ENCODE assay signal across 18 cellular contexts in genomic region chr1:85460555-85461088, GRCh38. TPM values are rescaled to one million over a fixed set of nuclear protein-coding genes. Genes with fewer than 3 reads are reported as not detected.
A peak's percentile ranks its signal among the peaks of the same experiment; 100 is the strongest.
DNase-seq lines count a peak whose midpoint lies in the region; ATAC-seq, FAIRE-seq and TF ChIP-seq lines count a peak whose summit lies in the region.
"Had no signal": no experiment of that assay in that cellular context is flagged by ENCODE, and none has a peak within 500 bp of the region (broad histone marks: within the 10 kb centered on the region; RNA-seq: fewer than 3 reads in every experiment).

No MANE protein-coding gene starts in this region.

- peaks cover 20% of the 10 kb centered on the region for H3K4me1 ChIP-seq in mucosa of descending colon (ENCODE audit: low read depth)

- peak overlapping the region; percentile 86 for H3K27ac ChIP-seq in 22Rv1
- H3K27ac ChIP-seq in RWPE1 = no peak overlapping the region
- H3K27ac ChIP-seq: HL-60 had no signal

- peak; percentile 18 for FAIRE-seq in colon (lab: Jason Lieb, UNC)

- no peak overlapping the region for H3K4me3 ChIP-seq in mucosa of descending colon
- H3K4me3 ChIP-seq: HAP-1, Peyer's patch, smooth muscle cell had no signal

- TF ChIP-seq CTCF in 22Rv1 (IDR thresholded peaks at IDR 0.05) = no peak
- no peak for TF ChIP-seq CTCF in mucosa of descending colon (IDR thresholded peaks at IDR 0.05)
- TF ChIP-seq CTCF in RWPE1 (conservative IDR thresholded peaks at IDR 0.05; ENCODE audit: low read depth) = no peak

- peak; percentile 78 for DNase-seq in LoVo (ENCODE audit: low spot score)
- peak in 2 of 3 donors; percentile 44 to 79 for DNase-seq in mucosa of descending colon
- no peak for DNase-seq in NCI-H1694 (lab: John Stamatoyannopoulos, UW)
- no peak for DNase-seq in globus pallidus (ENCODE audit: low spot score)
- DNase-seq in RWPE1 (ENCODE audit: low spot score) = no peak
- no peak for DNase-seq in NAMALWA (ENCODE audit: low spot score)
- DNase-seq: activated CD4-positive, alpha-beta T cell treated with anti-CD3 and anti-CD28 coated beads for 1 hour; hypothalamus; mammary epithelial cell; NCI-H2227 treated with DMSO at 0.1 percent for 48 hours; stimulated activated naive CD8-positive, alpha-beta T cell treated with anti-CD3 and anti-CD28 coated beads, Interleukin-15, amount 100 ng/mL, for 72 hours; T-helper 1 cell had no signal

- H3K36me3 ChIP-seq in mucosa of descending colon (ENCODE audit: low read depth) = no peaks in the 10 kb centered on the region
- H3K36me3 ChIP-seq: HAP-1, Peyer's patch had no signal

- POLR2A ChIA-PET in RWPE1 (lab: Yijun Ruan, JAX; ENCODE audit: low non-redundant PET) = no interaction called here

- intact Hi-C loops in mucosa of descending colon (cut with DNase I, micrococcal nuclease) = no loop called here

- H3K9me3 ChIP-seq in mucosa of descending colon = no peaks in the 10 kb centered on the region
- H3K9me3 ChIP-seq: HAP-1, Peyer's patch had no signal

- CTCF ChIA-PET in RWPE1 (lab: Yijun Ruan, JAX) = no interaction called here

- peak; percentile 61 for ATAC-seq in mucosa of descending colon
- ATAC-seq: stimulated activated naive CD8-positive, alpha-beta T cell treated with anti-CD3 and anti-CD28 coated beads, Interleukin-15, amount 100 ng/mL, for 72 hours had no signal

RNA-seq across cellular contexts. Expression of gene DDAH1, which starts 4.3 kb away (rescaled TPM):
- 10 to 100 TPM; 45.9 to 86.3 (median 74.1) TPM for total RNA-seq in mucosa of descending colon

Comparison
In these comparisons a context has a peak if more than half of its experiments do, and no peak if none do; other contexts are left out.
1. DNase-seq: peak in LoVo (single experiment) and mucosa of descending colon (2 of 3); none in NCI-H1694 (single experiment), globus pallidus (single experiment), RWPE1 (single experiment) and NAMALWA (single experiment).